ENCODE assay signal across 34 cellular contexts in the genomic region with DNA sequence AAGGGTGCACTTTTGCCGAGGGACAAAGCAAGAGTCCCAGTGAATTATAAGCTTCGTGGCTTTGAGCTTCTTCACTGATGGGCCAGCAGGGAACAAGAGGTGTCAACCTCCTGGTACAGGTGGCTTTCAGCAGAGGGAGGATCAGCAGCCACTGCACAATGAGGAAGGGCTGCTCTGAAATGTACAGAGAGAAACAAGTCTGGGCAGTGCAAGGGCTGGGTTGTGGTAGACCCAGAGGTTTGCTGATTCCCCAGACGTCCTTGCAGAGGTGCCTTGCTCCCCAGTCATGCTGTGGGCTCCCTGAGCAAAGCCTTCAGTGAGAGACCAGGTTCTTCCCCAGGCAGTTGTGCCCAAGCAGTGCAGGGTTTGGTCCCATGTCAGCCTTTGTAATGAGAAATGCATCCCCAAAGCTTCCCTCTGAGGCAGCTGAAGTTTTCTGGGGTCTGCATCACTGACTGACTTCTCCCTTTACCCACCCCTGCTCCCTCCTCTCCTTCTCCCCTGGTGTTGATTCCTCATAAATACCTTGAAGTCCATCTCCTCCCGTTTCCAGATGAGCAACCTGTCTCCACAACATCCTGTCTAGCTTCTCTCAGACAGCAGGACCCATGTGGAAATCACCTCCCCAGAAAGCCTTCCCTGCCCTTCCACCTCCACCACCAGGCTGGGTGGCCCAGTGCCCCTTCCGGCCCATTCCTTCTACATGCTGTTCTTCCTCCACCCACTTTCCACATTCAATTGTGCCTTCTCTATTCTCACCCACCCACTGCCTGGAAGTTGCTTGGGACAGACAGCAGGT.
"Had no signal": no experiment of that assay in that cellular context is flagged by ENCODE, and none has a peak within 500 bp of the region (broad histone marks: within the 10 kb centered on the region; RNA-seq: fewer than 3 reads in every experiment).

No MANE protein-coding gene starts in this region.

- H3K27me3 ChIP-seq: ascending aorta, cardiac muscle cell, Peyer's patch had no signal

- DNase-seq: activated CD4-positive, alpha-beta T cell treated with anti-CD3 and anti-CD28 coated beads for 1 hour; activated CD4-positive, alpha-beta T cell treated with anti-CD3 and anti-CD28 coated beads for 48 hours; activated CD4-positive, alpha-beta T cell treated with anti-CD3 and anti-CD28 coated beads, Interleukin-2, amount 50 U/mL, for 48 hours; activated CD4-positive, CD25-positive, alpha-beta regulatory T cell; activated CD8-positive, alpha-beta T cell treated with anti-CD3 and anti-CD28 coated beads, Interleukin-2, amount 10 ng/mL, durations not matched to agents 7 days and 5 days; activated gamma-delta T cell; activated naive CD4-positive, alpha-beta T cell treated with Interleukin-2 at 50 U/mL for 16 hours; activated naive CD8-positive, alpha-beta T cell treated with anti-CD3 and anti-CD28 coated beads, Interleukin-2, amount 10 ng/mL, durations not matched to agents 7 days and 5 days; activated T-cell treated with anti-CD3 and anti-CD28 coated beads, Interleukin-2, amount 50 U/mL, for 24 hours; amygdala; Karpas-422; MM.1S; MV-4-11; NCI-H1092; NCI-H1436 treated with DMSO at 0.1 percent for 48 hours; NCI-H1694 treated with DMSO at 0.1 percent for 48 hours; NCI-H2029 treated with DMSO at 0.1 percent for 48 hours; NCI-H2107; NCI-H2171; NCI-H510A; NCI-H526; NCI-H748 treated with DMSO at 0.1 percent for 48 hours; NK-92 treated with Interleukin-12 subunit alpha and Interleukin-12 subunit beta, amount 100 ng/mL, for 24 hours; PC-3; Peyer's patch; RPMI8226; SHP77 treated with DMSO at 0.1 percent for 48 hours; SK-N-SH; T-cell; T-helper 17 cell; WERI-Rb-1 had no signal

- H3K36me3 ChIP-seq: ascending aorta, cardiac muscle cell, Peyer's patch, SJSA1, WERI-Rb-1 had no signal

- H3K4me2 ChIP-seq: SK-N-SH had no signal

- H3K9ac ChIP-seq: SK-N-SH had no signal

- H3K9me3 ChIP-seq: ascending aorta, Peyer's patch, SJSA1, SK-N-SH had no signal

- H3K4me3 ChIP-seq: ascending aorta, cardiac muscle cell, Peyer's patch, SJSA1 had no signal

- ATAC-seq: activated CD8-positive, alpha-beta T cell treated with anti-CD3 and anti-CD28 coated beads, Interleukin-2, amount 10 ng/mL, durations not matched to agents 7 days and 5 days; PC-3; T-cell; T-helper 17 cell had no signal

- H3K4me1 ChIP-seq: ascending aorta, Peyer's patch, SJSA1 had no signal

- H3K27ac ChIP-seq: ascending aorta, cardiac muscle cell, Peyer's patch, SJSA1, WERI-Rb-1 had no signal
